24 cellular contexts compared by ENCODE assay signal in genomic region chr5:174281089-174281488, GRCh38.
DNase-seq lines count a peak whose midpoint lies in the region; ATAC-seq and TF ChIP-seq lines count a peak whose summit lies in the region.
"Had no signal": no experiment of that assay in that cellular context is flagged by ENCODE, and none has a peak within 500 bp of the region (broad histone marks: within the 10 kb centered on the region; RNA-seq: fewer than 3 reads in every experiment).

No MANE protein-coding gene starts in this region.

- no peak overlapping the region for H3K9ac ChIP-seq in MM.1S (ENCODE audit: low read length)
- H3K9ac ChIP-seq: BLaER1 had no signal

- DNase-seq in MM.1S: no peak
- peak; percentile 18 for DNase-seq in islet precursor cell
- no peak for DNase-seq in NCI-H526 treated with DMSO at 0.1 percent for 48 hours (lab: John Stamatoyannopoulos, UW)
- no peak for DNase-seq in KBM-7
- no peak for DNase-seq in mucosa of descending colon
- DNase-seq: 8988T; ACHN; BE2C; C1 segment of cervical spinal cord; CD4-positive, alpha-beta memory T cell; CD4-positive, CD25-positive, alpha-beta regulatory T cell; CD8-positive, alpha-beta memory T cell; COR-L47; DMS 273 treated with DMSO at 0.1 percent for 48 hours; DMS153; DMS53; DMS79; DND-41; EL; GDM1 had no signal

- no peaks in the 10 kb centered on the region for H3K36me3 ChIP-seq in MM.1S (replicated peaks; ENCODE audit: insufficient read depth, low read length)
- no peaks in the 10 kb centered on the region for H3K36me3 ChIP-seq in mucosa of descending colon (ENCODE audit: low read depth)
- H3K36me3 ChIP-seq: BE2C, BLaER1 had no signal

- H3K4me2 ChIP-seq in MM.1S (ENCODE audit: low read depth, low read length): peak overlapping the region; percentile 33; the same call in 1 of the 2 replicates
- H3K4me2 ChIP-seq: BLaER1 had no signal

- in situ Hi-C loops in KBM-7 (cut with MboI; ENCODE audit: low pct_unique_long_range_greater_than_20kb, low sequenced_read_pairs): no loop called here

- no peaks in the 10 kb centered on the region for H3K9me3 ChIP-seq in MM.1S (replicated peaks; ENCODE audit: insufficient read depth, low read length)
- no peaks in the 10 kb centered on the region for H3K9me3 ChIP-seq in mucosa of descending colon
- H3K9me3 ChIP-seq: BE2C had no signal

- intact Hi-C loops in mucosa of descending colon (cut with DNase I, micrococcal nuclease): no loop called here

- H3K4me1 Mint-ChIP-seq in brain: peaks cover 38% of the 10 kb centered on the region
- H3K4me1 Mint-ChIP-seq: CD14-positive monocyte; CD4-positive, alpha-beta memory T cell; CD4-positive, CD25-positive, alpha-beta regulatory T cell; CD8-positive, alpha-beta memory T cell had no signal

- no peak for ATAC-seq in mucosa of descending colon

- peaks cover 11% of the 10 kb centered on the region for H3K27me3 Mint-ChIP-seq in brain

- H3K27me3 ChIP-seq in MM.1S (replicated peaks; ENCODE audit: insufficient read depth, low read length): no peaks in the 10 kb centered on the region
- H3K27me3 ChIP-seq: BE2C, BLaER1 had no signal

- H3K27ac Mint-ChIP-seq in brain: peak overlapping the region in 3 of 5 experiments; percentile 69 to 97 (median 97)
- H3K27ac Mint-ChIP-seq: CD4-positive, alpha-beta memory T cell; CD4-positive, CD25-positive, alpha-beta regulatory T cell; CD8-positive, alpha-beta memory T cell had no signal

- H3K27ac ChIP-seq in MM.1S (ENCODE audit: low read length): peak overlapping the region; percentile 63; the same call in 1 of the 2 replicates
- H3K27ac ChIP-seq: BLaER1 had no signal

- H3K4me3 Mint-ChIP-seq in brain: peak overlapping the region in 1 of 5 experiments; percentile 64
- H3K4me3 Mint-ChIP-seq: CD14-positive monocyte; CD4-positive, alpha-beta memory T cell; CD4-positive, CD25-positive, alpha-beta regulatory T cell; CD8-positive, alpha-beta memory T cell had no signal

- H3K4me3 ChIP-seq in MM.1S (ENCODE audit: low read length) (no peak overlapping the region), mucosa of descending colon (no peak overlapping the region)
- H3K4me3 ChIP-seq: BLaER1, GM12878 had no signal

- peak overlapping the region; percentile 50; the same call in 1 of the 2 replicates for H2AFZ ChIP-seq in MM.1S (ENCODE audit: low read length)

- no peaks in the 10 kb centered on the region for H3K9me2 ChIP-seq in MM.1S (replicated peaks; ENCODE audit: insufficient read depth, low read length)

- H3K36me3 Mint-ChIP-seq in brain: no peaks in the 10 kb centered on the region
- H3K36me3 Mint-ChIP-seq: CD14-positive monocyte; CD4-positive, alpha-beta memory T cell; CD4-positive, CD25-positive, alpha-beta regulatory T cell; CD8-positive, alpha-beta memory T cell had no signal

- H3F3A ChIP-seq in MM.1S (ENCODE audit: insufficient read depth, low read length): peaks cover 10% of the 10 kb centered on the region; the same call in 1 of the 2 replicates

- H3K4me1 ChIP-seq in MM.1S (ENCODE audit: low read length) (peaks cover 49% of the 10 kb centered on the region), mucosa of descending colon (ENCODE audit: low read depth) (no peaks in the 10 kb centered on the region)
- H3K4me1 ChIP-seq: BE2C, BLaER1 had no signal

- TF ChIP-seq CTCF in MM.1S (IDR thresholded peaks at IDR 0.05; ENCODE audit: low read length) (no peak), brain (conservative IDR thresholded peaks at IDR 0.05) (no peak), mucosa of descending colon (IDR thresholded peaks at IDR 0.05) (no peak)

- no peaks in the 10 kb centered on the region for H4K20me1 ChIP-seq in MM.1S (ENCODE audit: insufficient read depth, low read length)
- H4K20me1 ChIP-seq: BLaER1 had no signal

- H3K9me3 Mint-ChIP-seq in brain: peaks cover 4 to 19% (median 4%) of the 10 kb centered on the region in 5 experiments

- H3K79me2 ChIP-seq in MM.1S (ENCODE audit: low read length): no peaks in the 10 kb centered on the region
